In the genomic region with DNA sequence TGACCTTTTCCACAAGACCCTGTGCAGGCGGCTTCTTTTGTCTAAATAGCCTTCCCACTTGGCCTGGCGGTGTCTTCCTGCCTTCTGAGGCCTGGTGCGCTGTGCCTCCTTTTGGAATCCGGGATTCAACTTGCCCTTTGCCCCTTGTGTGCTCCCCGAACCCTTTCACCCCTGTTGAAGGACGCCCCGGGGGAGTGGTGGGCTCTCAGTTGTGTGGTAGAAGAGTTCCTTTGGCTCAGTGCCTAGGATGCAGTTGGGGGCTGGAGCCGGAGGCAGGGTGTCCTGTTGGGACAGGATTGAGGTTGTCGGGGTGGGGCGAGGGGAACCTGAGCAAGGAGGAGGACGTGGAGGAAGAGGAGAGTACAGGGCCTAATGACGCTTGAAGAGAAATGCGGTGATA, we compare ENCODE assay signal across 17 cellular contexts. TPM values are rescaled to one million over a fixed set of nuclear protein-coding genes. Genes with fewer than 3 reads are reported as not detected.
DNase-seq lines count a peak whose midpoint lies in the region; ATAC-seq and TF ChIP-seq lines count a peak whose summit lies in the region.
"Had no signal": no experiment of that assay in that cellular context is flagged by ENCODE, and none has a peak within 500 bp of the region (broad histone marks: within the 10 kb centered on the region; RNA-seq: fewer than 3 reads in every experiment).

No MANE protein-coding gene starts in this region.

- DNase-seq in HFFc6 (no peak), coronary artery (ENCODE audit: low spot score) (no peak), mesothelial cell of epicardium (ENCODE audit: low spot score in 2 of 2, unreplicated experiment in 2 of 2) (no peak), testis (no peak), substantia nigra (lab: John Stamatoyannopoulos, UW) (no peak), NCI-H524 (lab: John Stamatoyannopoulos, UW) (no peak)
- DNase-seq in stimulated activated CD4-positive, alpha-beta T cell treated with anti-CD3 and anti-CD28 coated beads, Interleukin-4, amount 100 ng/mL, for 4 hours: no peak
- DNase-seq: activated CD4-positive, CD25-positive, alpha-beta regulatory T cell treated with anti-CD3 and anti-CD28 coated beads, Interleukin-2, amount 50 U/mL, for 72 hours; AML-193; mesendoderm; NCI-H1105 treated with DMSO at 0.1 percent for 48 hours; SIG-M5; stimulated activated naive CD8-positive, alpha-beta T cell treated with anti-CD3 and anti-CD28 coated beads, Interleukin-15, amount 100 ng/mL, for 72 hours had no signal

- H3K4me1 ChIP-seq in testis: no peaks in the 10 kb centered on the region

- no peaks in the 10 kb centered on the region for H3K9me3 Mint-ChIP-seq in HFFc6
- H3K9me3 Mint-ChIP-seq in mesothelial cell of epicardium: no peaks in the 10 kb centered on the region
- H3K9me3 Mint-ChIP-seq: activated T-helper 2 cell treated with anti-CD3 and anti-CD28 coated beads, Interferon-gamma antibody, Interleukin-2, Interleukin-4, amounts not matched to agents 10 μg/mL and 5 μg/mL and 100 μg/mL, durations not matched to agents 14 hours and 24 hours and 36 hours; central memory CD8-positive, alpha-beta T cell; neural crest cell; stimulated activated naive CD8-positive, alpha-beta T cell treated with anti-CD3 and anti-CD28 coated beads, Interleukin-15, amount 100 ng/mL, for 72 hours had no signal

- no peaks in the 10 kb centered on the region for H3K27me3 ChIP-seq in testis

- H3K27ac Mint-ChIP-seq in HFFc6 (peak overlapping the region; percentile 94), mesothelial cell of epicardium (peak overlapping the region; percentile 32)
- H3K27ac Mint-ChIP-seq: activated T-helper 2 cell treated with anti-CD3 and anti-CD28 coated beads, Interferon-gamma antibody, Interleukin-2, Interleukin-4, amounts not matched to agents 10 μg/mL and 5 μg/mL and 100 μg/mL, durations not matched to agents 14 hours and 24 hours and 36 hours; stimulated activated naive CD8-positive, alpha-beta T cell treated with anti-CD3 and anti-CD28 coated beads, Interleukin-15, amount 100 ng/mL, for 72 hours had no signal

- no peak for ATAC-seq in HG02870 (IDR thresholded peaks at IDR 0.05; ENCODE audit: unreplicated experiment)
- ATAC-seq: stimulated activated naive CD8-positive, alpha-beta T cell treated with anti-CD3 and anti-CD28 coated beads, Interleukin-15, amount 100 ng/mL, for 72 hours had no signal

- intact Hi-C loops in testis (cut with DNase I; ENCODE audit: low total_unique reads): no loop called here

- H3K4me1 Mint-ChIP-seq in HFFc6 (ENCODE audit: low read depth) (peaks cover 54% of the 10 kb centered on the region), mesothelial cell of epicardium (no peaks in the 10 kb centered on the region)
- H3K4me1 Mint-ChIP-seq: central memory CD8-positive, alpha-beta T cell; neural crest cell; stimulated activated naive CD8-positive, alpha-beta T cell treated with anti-CD3 and anti-CD28 coated beads, Interleukin-15, amount 100 ng/mL, for 72 hours had no signal

- TF ChIP-seq POLR2A in testis (IDR thresholded peaks at IDR 0.05): no peak

- H3K4me3 Mint-ChIP-seq in HFFc6 (peak overlapping the region; percentile 77), mesothelial cell of epicardium (no peak overlapping the region)
- H3K4me3 Mint-ChIP-seq: central memory CD8-positive, alpha-beta T cell; neural crest cell; stimulated activated naive CD8-positive, alpha-beta T cell treated with anti-CD3 and anti-CD28 coated beads, Interleukin-15, amount 100 ng/mL, for 72 hours had no signal

- WGBS in testis, 2 donors: 83 to 86% methylated on average over 13 of the region's 13 CpGs

- H3K4me3 ChIP-seq in coronary artery (no peak overlapping the region), testis (no peak overlapping the region)

- TF ChIP-seq CTCF in HFFc6 (IDR thresholded peaks at IDR 0.05) (no peak), coronary artery (IDR thresholded peaks at IDR 0.05) (no peak), mesothelial cell of epicardium (IDR thresholded peaks at IDR 0.05; ENCODE audit: unreplicated experiment) (no peak), testis (IDR thresholded peaks at IDR 0.05) (no peak)

- H3K9me3 ChIP-seq in testis: no peaks in the 10 kb centered on the region

- H3K36me3 Mint-ChIP-seq in HFFc6 (ENCODE audit: low read depth) (peaks cover 47% of the 10 kb centered on the region), mesothelial cell of epicardium (peaks cover 27% of the 10 kb centered on the region)

- H3K27me3 Mint-ChIP-seq in HFFc6 (ENCODE audit: insufficient read depth) (peaks cover 8% of the 10 kb centered on the region), mesothelial cell of epicardium (ENCODE audit: low read depth) (no peaks in the 10 kb centered on the region)
- H3K27me3 Mint-ChIP-seq: central memory CD8-positive, alpha-beta T cell; stimulated activated naive CD8-positive, alpha-beta T cell treated with anti-CD3 and anti-CD28 coated beads, Interleukin-15, amount 100 ng/mL, for 72 hours had no signal

- H3K36me3 ChIP-seq in testis (ENCODE audit: low read depth, missing control alignments): no peaks in the 10 kb centered on the region

- H3K27ac ChIP-seq in coronary artery (peak overlapping the region; percentile 40 to 86), testis (peak overlapping the region; percentile 44 to 64), substantia nigra (ENCODE audit: low read depth, low read length, poor library complexity, severe bottlenecking) (no peak overlapping the region)

RNA-seq across cellular contexts. Expression of gene KLC1, which starts 34.5 kb away (rescaled TPM):
- 100 to 1,000 TPM; 179 to 204 (median 189) TPM for total RNA-seq in HFFc6 (2021; fragmentation: NEBNext Ultra II Directional; extraction: Animal tissue kit (Norgen Biotek cat#: 25700))
- total RNA-seq in mesothelial cell of epicardium (156 to 163 TPM (median 157 TPM) in 3 replicates), testis (100 to 1,000 TPM; 379 to 473 TPM)
- 92.9 TPM for polyA plus RNA-seq in testis (ENCODE audit: insufficient read depth, low read depth, low replicate concordance)

RNA-seq across cellular contexts. Expression of gene XRCC3, which starts 51.7 kb away (rescaled TPM):
- 10 to 100 TPM in 5 of 6 experiments, 1 to 10 TPM in 1; 7.3 to 15.7 (median 13.4) TPM for total RNA-seq in HFFc6 (2021; fragmentation: NEBNext Ultra II Directional; extraction: Animal tissue kit (Norgen Biotek cat#: 25700))
- 17.0 to 19.7 TPM (median 19.2 TPM) in 3 replicates for total RNA-seq in mesothelial cell of epicardium
- 10 to 100 TPM; 40.3 to 41.1 TPM for total RNA-seq in testis
- 16.6 TPM for polyA plus RNA-seq in testis (ENCODE audit: insufficient read depth, low read depth, low replicate concordance)

RNA-seq across cellular contexts. Expression of gene ZFYVE21, which starts 52.1 kb away (rescaled TPM):
- total RNA-seq in HFFc6 (2021; fragmentation: NEBNext Ultra II Directional; extraction: Animal tissue kit (Norgen Biotek cat#: 25700)): 10 to 100 TPM; 40.9 to 47.7 (median 42.1) TPM
- total RNA-seq in mesothelial cell of epicardium (32.9 to 40.2 TPM (median 37.3 TPM) in 3 replicates), testis (100 to 1,000 TPM; 194 to 251 TPM)
- 86.4 TPM for polyA plus RNA-seq in testis (ENCODE audit: insufficient read depth, low read depth, low replicate concordance)
